25 cellular contexts compared by ENCODE assay signal in the genomic region with DNA sequence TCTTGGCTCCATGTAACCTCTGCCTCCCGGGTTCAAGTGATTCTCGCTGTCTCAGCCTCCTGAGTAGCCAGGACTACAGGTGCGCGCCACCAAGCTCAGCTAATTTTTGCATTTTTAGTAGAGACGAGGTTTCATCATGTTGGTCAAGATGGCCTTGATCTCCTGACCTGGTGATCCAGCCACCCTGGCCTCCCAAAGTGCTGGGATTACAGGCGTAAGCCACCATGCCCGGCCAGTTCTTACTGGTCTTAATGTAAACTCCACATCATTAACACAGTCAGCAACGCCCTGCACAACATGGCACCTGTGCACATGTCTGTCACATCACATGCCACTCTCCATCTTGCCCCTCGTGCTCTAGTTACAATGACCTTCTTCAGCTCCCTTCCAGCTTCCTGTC. TPM values are rescaled to one million over a fixed set of nuclear protein-coding genes. Genes with fewer than 3 reads are reported as not detected.
DNase-seq lines count a peak whose midpoint lies in the region; ATAC-seq, FAIRE-seq and TF ChIP-seq lines count a peak whose summit lies in the region.
"Had no signal": no experiment of that assay in that cellular context is flagged by ENCODE, and none has a peak within 500 bp of the region (broad histone marks: within the 10 kb centered on the region; RNA-seq: fewer than 3 reads in every experiment).

No MANE protein-coding gene starts in this region.

- H3K4ac ChIP-seq in H1 (replicated peaks; ENCODE audit: insufficient read length, low read depth, low read length) = no peak overlapping the region
- H3K4ac ChIP-seq in mesenchymal stem cell (ENCODE audit: low read depth in 1 of 2, low read length in 2 of 2) = no peak overlapping the region

- no peak overlapping the region for H4K8ac ChIP-seq in H1 (ENCODE audit: extremely low read depth, insufficient read depth, low read length)
- no peak overlapping the region for H4K8ac ChIP-seq in mesenchymal stem cell (ENCODE audit: low read length)

- TF ChIP-seq RAD21 in H1 (IDR thresholded peaks at IDR 0.05 in 1 of 2, conservative IDR thresholded peaks at IDR 0.05 in 1 of 2; ENCODE audit: low read depth in 2 of 2, low read length in 2 of 2) = no peak

- DNase-seq in WTC11 (ENCODE audit: low spot score) (no peak), H1 (ENCODE audit: low read depth in 1 of 2, low spot score in 2 of 2) (no peak), mesenchymal stem cell (no peak), osteocyte (ENCODE audit: extremely low spot score, unreplicated experiment) (no peak), nephron progenitor cell (no peak), NCI-H2107 treated with DMSO at 0.1 percent for 48 hours (lab: John Stamatoyannopoulos, UW; ENCODE audit: unreplicated experiment) (no peak), DMS79 treated with DMSO at 0.1 percent for 48 hours (lab: John Stamatoyannopoulos, UW) (no peak)
- DNase-seq: 8988T; ACHN; AML-193; BE2C; CD4-positive, alpha-beta T cell; CD8-positive, alpha-beta memory T cell; DMS 273 treated with DMSO at 0.1 percent for 48 hours; DMS79; GF-D8; GOT3; H7; HCEC 1CT had no signal

- H3K36me3 ChIP-seq in H1 (ENCODE audit: control insufficient read depth in 2 of 4, insufficient read depth in 4 of 4, low read length in 3 of 4) = no peaks in the 10 kb centered on the region
- H3K36me3 ChIP-seq in mesenchymal stem cell (ENCODE audit: control insufficient read depth in 1 of 2, insufficient read depth in 2 of 2, low read depth in 1 of 2, low read length in 2 of 2) = no peaks in the 10 kb centered on the region
- H3K36me3 ChIP-seq: BE2C; BLaER1 treated with 17β-estradiol and CSF1 and Interleukin-3, amounts not matched to agents 10 nM and 100 nM had no signal

- H3K4me3 Mint-ChIP-seq in WTC11 = no peak overlapping the region
- H3K4me3 Mint-ChIP-seq in osteocyte (ENCODE audit: unreplicated experiment) = no peak overlapping the region
- H3K4me3 Mint-ChIP-seq in nephron progenitor cell = no peak overlapping the region
- H3K4me3 Mint-ChIP-seq: CD14-positive monocyte; CD4-positive, alpha-beta T cell; CD8-positive, alpha-beta memory T cell had no signal

- H2BK12ac ChIP-seq in H1 (ENCODE audit: low read depth, low read length) = no peak overlapping the region
- no peak overlapping the region for H2BK12ac ChIP-seq in mesenchymal stem cell (ENCODE audit: low read length in 2 of 2)

- no peak for TF ChIP-seq EP300 in H1 (IDR thresholded peaks at IDR 0.05; ENCODE audit: borderline replicate concordance in 1 of 2, low read depth in 2 of 2, low read length in 2 of 2)

- H4K91ac ChIP-seq in H1 (replicated peaks; ENCODE audit: insufficient read length, low read length) (no peak overlapping the region), mesenchymal stem cell (ENCODE audit: low read length) (peak overlapping the region; percentile 45)

- H3K4me2 ChIP-seq in H1 (ENCODE audit: insufficient read depth in 1 of 2, low read depth in 2 of 2, low read length in 2 of 2) (no peak overlapping the region), mesenchymal stem cell (ENCODE audit: low read length, poor library complexity, severe bottlenecking) (no peak overlapping the region)
- H3K4me2 ChIP-seq: A549; BLaER1 treated with 17β-estradiol and CSF1 and Interleukin-3, amounts not matched to agents 10 nM and 100 nM had no signal

- H2BK20ac ChIP-seq in H1 (ENCODE audit: low read length) = no peak overlapping the region

- H2BK5ac ChIP-seq in H1 (ENCODE audit: low read depth, low read length) = no peak overlapping the region
- H2BK5ac ChIP-seq in mesenchymal stem cell (ENCODE audit: low read depth, low read length, poor library complexity, severe bottlenecking) = no peak overlapping the region

- H3K4me1 ChIP-seq in H1 (replicated peaks in 1 of 4; ENCODE audit: control insufficient read depth in 3 of 4, insufficient read depth in 4 of 4, low read length in 3 of 4) (peaks cover 0 to 2% (median 2%) of the 10 kb centered on the region in 4 experiments; a peak in 2 of 7 replicates), mesenchymal stem cell (ENCODE audit: control insufficient read depth, insufficient read depth, low read depth, low read length) (no peaks in the 10 kb centered on the region)

- no peak overlapping the region for H2BK15ac ChIP-seq in H1 (ENCODE audit: low read length)
- H2BK15ac ChIP-seq in mesenchymal stem cell (ENCODE audit: low read depth, poor library complexity, severe bottlenecking) = no peak overlapping the region

- H2BK120ac ChIP-seq in H1 (replicated peaks; ENCODE audit: low read depth, low read length) (no peak overlapping the region), mesenchymal stem cell (ENCODE audit: low read depth, low read length) (no peak overlapping the region)

- H3K27me3 ChIP-seq in H1 (replicated peaks in 1 of 4; ENCODE audit: control insufficient read depth in 3 of 4, extremely low read depth in 1 of 4, insufficient read depth in 3 of 4, low read length in 3 of 4) = no peaks in the 10 kb centered on the region
- no peaks in the 10 kb centered on the region for H3K27me3 ChIP-seq in mesenchymal stem cell (ENCODE audit: control insufficient read depth in 1 of 2, insufficient read depth in 1 of 2, low read length in 2 of 2)
- H3K27me3 ChIP-seq: BE2C; BLaER1 treated with 17β-estradiol and CSF1 and Interleukin-3, amounts not matched to agents 10 nM and 100 nM had no signal

- 97% methylated on average over 9 of the region's 9 CpGs; no CpG with 5 or more reads in 1 of the 2 experiments for WGBS in H1 (ENCODE audit: extremely low coverage in 1 of 2, insufficient coverage in 1 of 2, insufficient read length in 1 of 2, insufficient replicate concordance in 2 of 2, low coverage in 1 of 2, low lambda C conversion rate in 2 of 2, missing lambda C conversion rate in 1 of 2), 2 experiments
- WGBS in mesenchymal stem cell = 97% methylated on average over 9 of the region's 9 CpGs

- H3K36me3 Mint-ChIP-seq in WTC11 = no peaks in the 10 kb centered on the region
- no peaks in the 10 kb centered on the region for H3K36me3 Mint-ChIP-seq in osteocyte (ENCODE audit: unreplicated experiment)
- H3K36me3 Mint-ChIP-seq in nephron progenitor cell (ENCODE audit: low read depth) = no peaks in the 10 kb centered on the region
- H3K36me3 Mint-ChIP-seq: CD14-positive monocyte; CD8-positive, alpha-beta memory T cell had no signal

- H2AK5ac ChIP-seq in H1 (ENCODE audit: low read depth, low read length) (no peak overlapping the region), mesenchymal stem cell (ENCODE audit: low read length, severe bottlenecking) (no peak overlapping the region)

- H3K27ac ChIP-seq in H1 (ENCODE audit: low read depth, low read length) = no peak overlapping the region
- H3K27ac ChIP-seq in mesenchymal stem cell (ENCODE audit: low read length, poor library complexity, severe bottlenecking) = no peak overlapping the region
- H3K27ac ChIP-seq: BLaER1 treated with 17β-estradiol and CSF1 and Interleukin-3, amounts not matched to agents 10 nM and 100 nM had no signal

- no peak overlapping the region for H3K9ac ChIP-seq in H1 (replicated peaks in 1 of 4; ENCODE audit: extremely low read depth in 1 of 4, low read depth in 3 of 4, low read length in 3 of 4)
- no peak overlapping the region for H3K9ac ChIP-seq in mesenchymal stem cell (ENCODE audit: low read length)
- H3K9ac ChIP-seq: BLaER1 treated with 17β-estradiol and CSF1 and Interleukin-3, amounts not matched to agents 10 nM and 100 nM had no signal

- CTCF ChIA-PET in WTC11 (lab: Charles Lee) (interaction anchor here (0.9 kb wide), 1 partner anchor 10 kb away, joined by 3 read pairs; no protein-coding TSS in a partner anchor), H1 (lab: Charles Lee; ENCODE audit: partially characterized antibody) (interaction anchor here (0.6 to 1.9 kb wide), 5 partner anchors 21 to 157 kb away, joined by 3 to 5 read pairs (median 4); no protein-coding TSS in a partner anchor)

- FAIRE-seq in H1 (lab: Jason Lieb, UNC) = no peak
- FAIRE-seq: A549, D721Med, GM12891, GM18507 had no signal

- H3K4me3 ChIP-seq in H1 (ENCODE audit: extremely low read depth in 1 of 4, insufficient read depth in 2 of 4, low read depth in 3 of 4, low read length in 4 of 4) = no peak overlapping the region
- H3K4me3 ChIP-seq in mesenchymal stem cell (ENCODE audit: insufficient read depth in 1 of 2, low read depth in 1 of 2, low read length in 2 of 2) = no peak overlapping the region
- H3K4me3 ChIP-seq: A549; BLaER1 treated with 17β-estradiol and CSF1 and Interleukin-3, amounts not matched to agents 10 nM and 100 nM had no signal

- H3K23ac ChIP-seq in H1 (ENCODE audit: insufficient read length) (no peak overlapping the region), mesenchymal stem cell (ENCODE audit: low read length in 2 of 2) (no peak overlapping the region)

- no peaks in the 10 kb centered on the region for H3K79me1 ChIP-seq in H1 (ENCODE audit: low read depth, low read length)
- no peaks in the 10 kb centered on the region for H3K79me1 ChIP-seq in mesenchymal stem cell (replicated peaks; ENCODE audit: low read length, poor library complexity, severe bottlenecking)

- H3K79me2 ChIP-seq in H1 (ENCODE audit: control insufficient read depth in 1 of 2, insufficient read depth in 2 of 2, low read length in 2 of 2) = no peaks in the 10 kb centered on the region

- no peak overlapping the region for H3K18ac ChIP-seq in H1 (ENCODE audit: extremely low read depth, low read length)
- no peak overlapping the region for H3K18ac ChIP-seq in mesenchymal stem cell (ENCODE audit: low read depth in 1 of 2, low read length in 2 of 2)

- no peaks in the 10 kb centered on the region for H3K9me3 Mint-ChIP-seq in WTC11
- no peaks in the 10 kb centered on the region for H3K9me3 Mint-ChIP-seq in osteocyte (ENCODE audit: unreplicated experiment)
- H3K9me3 Mint-ChIP-seq in nephron progenitor cell = peaks cover 4% of the 10 kb centered on the region
- H3K9me3 Mint-ChIP-seq: CD4-positive, alpha-beta T cell had no signal

- no peaks in the 10 kb centered on the region for H3K9me3 ChIP-seq in H1 (ENCODE audit: insufficient read depth in 2 of 2, low read depth in 1 of 2, low read length in 1 of 2)
- no peaks in the 10 kb centered on the region for H3K9me3 ChIP-seq in mesenchymal stem cell (ENCODE audit: control insufficient read depth, low read length)
- H3K9me3 ChIP-seq: A549; BE2C; BLaER1 treated with 17β-estradiol and CSF1 and Interleukin-3, amounts not matched to agents 10 nM and 100 nM had no signal

- TF ChIP-seq CTCF in WTC11 (IDR thresholded peaks at IDR 0.05) (no peak), H1 (IDR thresholded peaks at IDR 0.05; ENCODE audit: control extremely low read depth in 1 of 3, insufficient read depth in 1 of 3, low read depth in 1 of 3, low read length in 3 of 3) (no peak), osteocyte (IDR thresholded peaks at IDR 0.05) (no peak), nephron progenitor cell (IDR thresholded peaks at IDR 0.05) (no peak)

- TF ChIP-seq POLR2A in H1 (IDR thresholded peaks at IDR 0.05; ENCODE audit: control extremely low read depth in 1 of 2, low read depth in 2 of 2, low read length in 2 of 2) = no peak

- H4K20me1 ChIP-seq in H1 (replicated peaks in 1 of 2; ENCODE audit: control insufficient read depth in 1 of 2, insufficient read depth in 2 of 2, low read length in 2 of 2) = no peaks in the 10 kb centered on the region
- H4K20me1 ChIP-seq: BLaER1 treated with 17β-estradiol and CSF1 and Interleukin-3, amounts not matched to agents 10 nM and 100 nM had no signal

- H3K14ac ChIP-seq in H1 (ENCODE audit: insufficient read length) (no peak overlapping the region), mesenchymal stem cell (ENCODE audit: low read length in 2 of 2) (no peak overlapping the region)

- no peak overlapping the region for H3K56ac ChIP-seq in H1 (replicated peaks; ENCODE audit: insufficient read length, low read depth, low read length)

- no peak overlapping the region for H3K27ac Mint-ChIP-seq in WTC11
- H3K27ac Mint-ChIP-seq in osteocyte (ENCODE audit: unreplicated experiment) = no peak overlapping the region
- no peak overlapping the region for H3K27ac Mint-ChIP-seq in nephron progenitor cell
- H3K27ac Mint-ChIP-seq: CD14-positive monocyte; CD4-positive, alpha-beta T cell had no signal

- POLR2A ChIA-PET in WTC11 (lab: Charles Lee) = no interaction called here
- POLR2A ChIA-PET in H1 (lab: Charles Lee; ENCODE audit: partially characterized antibody) = interaction anchor here (0.6 kb wide), 1 partner anchor 180 kb away, joined by 3 read pairs; no protein-coding TSS in a partner anchor

- H3K23me2 ChIP-seq in H1 (ENCODE audit: low read depth, low read length) = peaks cover under 1% of the 10 kb centered on the region; the same call in 1 of the 2 replicates

- H3K27me3 Mint-ChIP-seq in WTC11 (ENCODE audit: low read depth) = no peaks in the 10 kb centered on the region; the same call in 1 of the 2 replicates
- peaks cover 10% of the 10 kb centered on the region for H3K27me3 Mint-ChIP-seq in osteocyte (ENCODE audit: unreplicated experiment)
- H3K27me3 Mint-ChIP-seq in nephron progenitor cell (ENCODE audit: low read depth, poor library complexity) = peaks cover 27% of the 10 kb centered on the region
- H3K27me3 Mint-ChIP-seq: CD4-positive, alpha-beta T cell; CD8-positive, alpha-beta memory T cell had no signal

- peaks cover 7% of the 10 kb centered on the region for H3K4me1 Mint-ChIP-seq in WTC11
- H3K4me1 Mint-ChIP-seq in osteocyte (ENCODE audit: unreplicated experiment) = peaks cover 5% of the 10 kb centered on the region
- peaks cover 10% of the 10 kb centered on the region for H3K4me1 Mint-ChIP-seq in nephron progenitor cell

- no peak for ATAC-seq in WTC11
- ATAC-seq: A549 had no signal

- H4K5ac ChIP-seq in H1 (ENCODE audit: insufficient read length, low read depth, low read length) = no peak overlapping the region

- H2AFZ ChIP-seq in H1 (ENCODE audit: low read length) (0 out of 2 replicates have a peak overlapping the region, but pooled peaks have one; percentile 66), mesenchymal stem cell (ENCODE audit: low read depth, low read length) (no peak overlapping the region)

RNA-seq across cellular contexts. Expression of a gene that starts 5.8 kb away (rescaled TPM):
- total RNA-seq in WTC11 (2021) = 48.1 to 60.1 TPM (median 55.8 TPM) in 3 replicates
- total RNA-seq in H1 (2021; fragmentation: NEBNext Ultra II Directional; extraction: Animal tissue kit (Norgen Biotek cat#: 25700)) = 58.1 and 58.8 TPM in 2 replicates
- 13.4 and 19.8 TPM in 2 replicates for polyA plus RNA-seq in H1 (2011; rRNA removed)
- 15.9 TPM for polyA plus RNA-seq in H1 (2011; cell fraction: cytosol; rRNA removed)
- polyA plus RNA-seq in H1 (2011; cell fraction: nucleus; rRNA removed) = 15.7 TPM
- 31.8 to 45.5 TPM (median 37.5 TPM) in 4 replicates for polyA plus RNA-seq in H1 (2012, experiment 1 of 2)
- 41.8 TPM for polyA plus RNA-seq in H1 (2012, experiment 2 of 2)
- 26.2 TPM for polyA plus RNA-seq in H1 (2013, experiment 1 of 2)
- 26.2 TPM for polyA plus RNA-seq in H1 (2013, experiment 2 of 2)
- 22.5 and 25.9 TPM in 2 replicates for polyA minus RNA-seq in H1 (2011; rRNA and poly(A)+ RNA removed)
- polyA minus RNA-seq in H1 (2011; cell fraction: cytosol; rRNA and poly(A)+ RNA removed) = 36.0 TPM
- polyA minus RNA-seq in H1 (2011; cell fraction: nucleus; rRNA and poly(A)+ RNA removed) = 20.8 TPM
- 16.9 TPM for polyA plus RNA-seq in mesenchymal stem cell (2013, experiment 1 of 2)
- 15.9 TPM for polyA plus RNA-seq in mesenchymal stem cell (2013, experiment 2 of 2)
- 29.7 TPM in 2 replicates for total RNA-seq in osteocyte

RNA-seq across cellular contexts. Expression of a gene that starts 45.8 kb away (rescaled TPM):
- total RNA-seq in WTC11 (2021) = 127 to 142 TPM (median 132 TPM) in 3 replicates
- total RNA-seq in H1 (2021; fragmentation: NEBNext Ultra II Directional; extraction: Animal tissue kit (Norgen Biotek cat#: 25700)) = 127 and 136 TPM in 2 replicates
- polyA plus RNA-seq in H1 (2011; rRNA removed) = 42.6 and 54.0 TPM in 2 replicates
- 89.1 TPM for polyA plus RNA-seq in H1 (2011; cell fraction: cytosol; rRNA removed)
- polyA plus RNA-seq in H1 (2011; cell fraction: nucleus; rRNA removed) = 33.3 TPM
- 86.7 to 134 TPM (median 95.2 TPM) in 4 replicates for polyA plus RNA-seq in H1 (2012, experiment 1 of 2)
- polyA plus RNA-seq in H1 (2012, experiment 2 of 2) = 36.5 TPM
- polyA plus RNA-seq in H1 (2013, experiment 1 of 2) = 78.4 TPM
- polyA plus RNA-seq in H1 (2013, experiment 2 of 2) = 84.4 TPM
- 40.8 and 48.4 TPM in 2 replicates for polyA minus RNA-seq in H1 (2011; rRNA and poly(A)+ RNA removed)
- polyA minus RNA-seq in H1 (2011; cell fraction: cytosol; rRNA and poly(A)+ RNA removed) = 67.7 TPM
- polyA minus RNA-seq in H1 (2011; cell fraction: nucleus; rRNA and poly(A)+ RNA removed) = 47.1 TPM
- 106 TPM for polyA plus RNA-seq in mesenchymal stem cell (2013, experiment 1 of 2)
- 107 TPM for polyA plus RNA-seq in mesenchymal stem cell (2013, experiment 2 of 2)
- total RNA-seq in osteocyte = 139 and 150 TPM in 2 replicates
